1 cellular context compared by ENCODE assay signal in genomic region chr7:95546647-95547046, GRCh38.
A peak's percentile ranks its signal among the peaks of the same experiment; 100 is the strongest.
TF ChIP-seq lines count a peak whose summit lies in the region.

No MANE protein-coding gene starts in this region.

TF ChIP-seq in HepG2, 621 proteins besides CTCF, POLR2A, EP300 and RAD21:
- TF ChIP-seq ZBTB49 (CRISPR knock-in tag; IDR thresholded peaks at IDR 0.05; ENCODE audit: borderline replicate concordance) (no peak), ZNF350 (CRISPR knock-in tag; IDR thresholded peaks at IDR 0.05; ENCODE audit: borderline replicate concordance, low read depth) (no peak), NFYB (CRISPR knock-in tag; IDR thresholded peaks at IDR 0.05) (no peak), CAMTA2 (CRISPR knock-in tag; IDR thresholded peaks at IDR 0.05; ENCODE audit: borderline replicate concordance) (no peak), MAFK (conservative IDR thresholded peaks at IDR 0.05 in 1 of 2, IDR thresholded peaks at IDR 0.05 in 1 of 2; ENCODE audit: low read length in 2 of 2) (peak; percentile 81 to 90), ZBTB1 (CRISPR knock-in tag; IDR thresholded peaks at IDR 0.05; ENCODE audit: borderline replicate concordance) (no peak), ZSCAN12 (CRISPR knock-in tag; IDR thresholded peaks at IDR 0.05) (no peak), MAFF (IDR thresholded peaks at IDR 0.05; ENCODE audit: low read depth, low read length) (peak; percentile 82), TIGD3 (CRISPR knock-in tag; IDR thresholded peaks at IDR 0.05; ENCODE audit: borderline replicate concordance) (no peak), ATF1 (CRISPR knock-in tag; IDR thresholded peaks at IDR 0.05) (no peak), ZSCAN29 (CRISPR knock-in tag; conservative IDR thresholded peaks at IDR 0.05) (no peak), MIXL1 (CRISPR knock-in tag; IDR thresholded peaks at IDR 0.05) (no peak), ZNF713 (CRISPR knock-in tag; IDR thresholded peaks at IDR 0.05) (no peak), RBM39 (IDR thresholded peaks at IDR 0.05; ENCODE audit: low read depth, low read length, poor library complexity, severe bottlenecking) (no peak), PAWR (CRISPR knock-in tag; IDR thresholded peaks at IDR 0.05; ENCODE audit: borderline replicate concordance) (no peak), TAF1 (CRISPR knock-in tag; IDR thresholded peaks at IDR 0.05) (no peak)
